In the genomic region with DNA sequence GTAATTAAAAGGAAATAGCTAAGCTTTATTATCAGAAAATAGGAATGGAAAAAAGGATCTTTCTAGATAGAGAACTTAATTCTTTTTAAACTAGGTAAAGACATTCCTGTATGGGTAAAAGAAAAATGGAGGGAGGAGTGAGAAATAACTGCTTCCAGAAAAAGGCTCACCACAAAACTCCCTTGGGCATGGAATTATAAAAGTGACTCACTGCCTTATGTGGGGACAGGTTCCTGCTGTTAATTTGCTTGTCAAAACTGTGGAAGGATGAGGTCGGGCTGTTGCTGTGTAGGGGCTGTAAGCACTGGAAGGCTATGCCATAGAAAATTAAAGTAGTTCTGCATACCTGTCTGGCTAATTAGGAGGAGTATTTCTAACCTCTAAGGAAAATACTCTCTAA, we compare ENCODE assay signal across 16 cellular contexts.
A peak's percentile ranks its signal among the peaks of the same experiment; 100 is the strongest.
DNase-seq lines count a peak whose midpoint lies in the region; ATAC-seq and TF ChIP-seq lines count a peak whose summit lies in the region.
"Had no signal": no experiment of that assay in that cellular context is flagged by ENCODE, and none has a peak within 500 bp of the region (broad histone marks: within the 10 kb centered on the region; RNA-seq: fewer than 3 reads in every experiment).

No MANE protein-coding gene starts in this region.

- TF ChIP-seq POLR2A in vagina (IDR thresholded peaks at IDR 0.05) = no peak

- H3K27ac ChIP-seq in GM23248 (no peak overlapping the region), RWPE2 (ENCODE audit: poor library complexity, severe bottlenecking) (no peak overlapping the region), osteoblast (ENCODE audit: low read depth, low read length) (no peak overlapping the region), vagina (no peak overlapping the region), trophoblast cell (ENCODE audit: low read depth, low read length) (no peak overlapping the region)
- H3K27ac ChIP-seq: cardiac muscle cell, esophagus squamous epithelium, testis had no signal

- no peak overlapping the region for H2AFZ ChIP-seq in GM23248
- H2AFZ ChIP-seq in osteoblast (ENCODE audit: low read length) = no peak overlapping the region
- H2AFZ ChIP-seq in trophoblast cell (ENCODE audit: insufficient read depth, low read length, poor library complexity) = no peak overlapping the region

- H3K36me3 ChIP-seq in GM23248 (ENCODE audit: low read depth) = no peaks in the 10 kb centered on the region
- no peaks in the 10 kb centered on the region for H3K36me3 ChIP-seq in RWPE2 (ENCODE audit: low read depth)
- H3K36me3 ChIP-seq in osteoblast (ENCODE audit: insufficient read depth, low read length) = no peaks in the 10 kb centered on the region
- H3K36me3 ChIP-seq in vagina = no peaks in the 10 kb centered on the region
- no peaks in the 10 kb centered on the region for H3K36me3 ChIP-seq in trophoblast cell (ENCODE audit: control insufficient read depth in 1 of 2, insufficient read depth in 2 of 2, low read length in 2 of 2)
- H3K36me3 ChIP-seq: cardiac muscle cell, esophagus squamous epithelium had no signal

- 22 to 29% methylated on average over 1 of the region's 1 CpG for WGBS in GM23248 (ENCODE audit: low coverage in 1 of 2, low lambda C conversion rate in 2 of 2, missing lambda C conversion rate in 2 of 2), 2 experiments
- no CpG with 5 or more reads among the region's 1 CpG for WGBS in trophoblast cell (ENCODE audit: extremely low coverage, insufficient coverage, insufficient read length)

- TF ChIP-seq CTCF in RWPE2 (IDR thresholded peaks at IDR 0.05; ENCODE audit: poor library complexity, severe bottlenecking) (no peak), osteoblast (IDR thresholded peaks at IDR 0.05; ENCODE audit: extremely low read depth, low read depth, low read length) (no peak), vagina (IDR thresholded peaks at IDR 0.05) (no peak)

- no peaks in the 10 kb centered on the region for H3K79me2 ChIP-seq in GM23248 (ENCODE audit: insufficient read depth)
- H3K79me2 ChIP-seq in osteoblast (ENCODE audit: insufficient read depth, low read length) = no peaks in the 10 kb centered on the region
- no peaks in the 10 kb centered on the region for H3K79me2 ChIP-seq in trophoblast cell (ENCODE audit: control insufficient read depth, insufficient read depth, low read length, poor library complexity)

- H2BK120ac ChIP-seq in trophoblast cell (ENCODE audit: insufficient read depth, low read length, poor library complexity) = no peak overlapping the region

- H4K20me1 ChIP-seq in GM23248 (ENCODE audit: insufficient read depth) (no peaks in the 10 kb centered on the region), osteoblast (ENCODE audit: insufficient read depth, low read length) (no peaks in the 10 kb centered on the region)

- DNase-seq in GM23248 = peak; percentile 70
- no peak for DNase-seq in RWPE2 (ENCODE audit: low spot score)
- peak; percentile 70 for DNase-seq in fibroblast of peridontal ligament (ENCODE audit: extremely low read depth)
- DNase-seq in osteoblast (ENCODE audit: insufficient read length, low spot score, missing footprints) = peak; percentile 80
- DNase-seq in NCI-H510A treated with DMSO at 0.1 percent for 48 hours (lab: John Stamatoyannopoulos, UW) = no peak
- DNase-seq in vagina (ENCODE audit: extremely low spot score in 2 of 2) = no peak
- no peak for DNase-seq in trophoblast cell
- DNase-seq in DMS114 treated with DMSO at 0.1 percent for 48 hours (lab: John Stamatoyannopoulos, UW; ENCODE audit: unreplicated experiment) = no peak
- DNase-seq: activated T-cell treated with anti-CD3 and anti-CD28 coated beads, Interleukin-2, amount 50 U/mL, for 24 hours; esophagus squamous epithelium; NCI-H2227 treated with DMSO at 0.1 percent for 48 hours; posterior cingulate gyrus; testis had no signal

- no peak overlapping the region for H2BK5ac ChIP-seq in trophoblast cell (ENCODE audit: low read depth, low read length, poor library complexity)

- H3F3A ChIP-seq in GM23248 (ENCODE audit: insufficient read depth) = 0 out of 2 replicates have a peak, but pooled peaks cover 8% of the 10 kb centered on the region

- peak; percentile 56 for ATAC-seq in RWPE2 (ENCODE audit: low read depth)
- ATAC-seq: left lobe of liver had no signal

- no peak overlapping the region for H4K8ac ChIP-seq in trophoblast cell (ENCODE audit: low read depth, low read length)

- H4K91ac ChIP-seq in trophoblast cell (ENCODE audit: low read depth, low read length) = no peak overlapping the region

- H3K4me3 ChIP-seq in GM23248 (no peak overlapping the region), RWPE2 (ENCODE audit: severe bottlenecking) (no peak overlapping the region), osteoblast (ENCODE audit: insufficient read depth, low read length) (no peak overlapping the region), vagina (no peak overlapping the region), trophoblast cell (ENCODE audit: low read depth, low read length) (no peak overlapping the region)
- H3K4me3 ChIP-seq: cardiac muscle cell, esophagus squamous epithelium, K562, testis had no signal

- H3K79me1 ChIP-seq in trophoblast cell (ENCODE audit: low read length) = no peaks in the 10 kb centered on the region

- no peak overlapping the region for H4K12ac ChIP-seq in trophoblast cell (ENCODE audit: low read depth, low read length)

- H3K9me2 ChIP-seq in GM23248 (ENCODE audit: insufficient read depth) = no peaks in the 10 kb centered on the region

- in situ Hi-C loops in GM23248 (cut with MboI) = no loop called here

- no peak overlapping the region for H2BK12ac ChIP-seq in trophoblast cell (ENCODE audit: low read length)

- H3K4me2 ChIP-seq in GM23248 (ENCODE audit: unreplicated experiment) (peak overlapping the region; percentile 38), osteoblast (ENCODE audit: insufficient read depth, low read length) (peak overlapping the region; percentile 39), trophoblast cell (ENCODE audit: low read length) (no peak overlapping the region)

- H2AK5ac ChIP-seq in trophoblast cell (ENCODE audit: low read length) = no peak overlapping the region

- H3K4me1 ChIP-seq in GM23248 (ENCODE audit: insufficient read depth) (peaks cover 24% of the 10 kb centered on the region), RWPE2 (ENCODE audit: insufficient read depth, poor library complexity, severe bottlenecking) (peaks cover 3% of the 10 kb centered on the region), osteoblast (ENCODE audit: insufficient read depth, low read length) (peaks cover 14% of the 10 kb centered on the region), vagina (peaks cover 9% of the 10 kb centered on the region), trophoblast cell (ENCODE audit: control insufficient read depth in 1 of 2, insufficient read depth in 2 of 2, low read length in 2 of 2) (peaks cover 4 to 6% of the 10 kb centered on the region in 2 experiments)

- no peak overlapping the region for H3K9ac ChIP-seq in GM23248
- H3K9ac ChIP-seq in trophoblast cell (ENCODE audit: low read length) = no peak overlapping the region

- H3K23ac ChIP-seq in trophoblast cell (ENCODE audit: low read length) = no peak overlapping the region

- no peak overlapping the region for H3K14ac ChIP-seq in trophoblast cell (ENCODE audit: low read length)

- no peak overlapping the region for H3K18ac ChIP-seq in trophoblast cell (ENCODE audit: low read length)

- H3K27me3 ChIP-seq in GM23248 (replicated peaks; ENCODE audit: insufficient read depth) (no peaks in the 10 kb centered on the region), RWPE2 (ENCODE audit: insufficient read depth, poor library complexity, severe bottlenecking) (no peaks in the 10 kb centered on the region), osteoblast (ENCODE audit: insufficient read depth, low read length) (no peaks in the 10 kb centered on the region), vagina (no peaks in the 10 kb centered on the region), trophoblast cell (ENCODE audit: insufficient read depth, low read length) (no peaks in the 10 kb centered on the region)
- H3K27me3 ChIP-seq: cardiac muscle cell, esophagus squamous epithelium, testis had no signal

- H3K9me3 ChIP-seq in GM23248 (ENCODE audit: low read depth) (no peaks in the 10 kb centered on the region), RWPE2 (ENCODE audit: severe bottlenecking) (no peaks in the 10 kb centered on the region), osteoblast (ENCODE audit: low read depth, low read length) (no peaks in the 10 kb centered on the region), vagina (no peaks in the 10 kb centered on the region), trophoblast cell (ENCODE audit: insufficient read depth, low read depth, low read length) (no peaks in the 10 kb centered on the region)
- H3K9me3 ChIP-seq: esophagus squamous epithelium, testis had no signal

- intact Hi-C loops in vagina (cut with DNase I) = no loop called here

- H3K4ac ChIP-seq in trophoblast cell (ENCODE audit: low read depth, low read length) = no peak overlapping the region

Comparison
In these comparisons a context has a peak if more than half of its experiments do, and no peak if none do; other contexts are left out.
1. DNase-seq: peak in GM23248 (single experiment), fibroblast of peridontal ligament (single experiment) and osteoblast (single experiment); none in RWPE2 (single experiment), NCI-H510A treated with DMSO at 0.1 percent for 48 hours (single experiment), vagina (0 of 2), trophoblast cell (0 of 2) and DMS114 treated with DMSO at 0.1 percent for 48 hours (single experiment).